In genomic region chr17:56896217-56896967, GRCh38 we compare ENCODE assay signal across 1 cellular context.
TF ChIP-seq lines count a peak whose summit lies in the region.

No MANE protein-coding gene starts in this region.

TF ChIP-seq in H1, 55 proteins besides CTCF, POLR2A, EP300 and RAD21:
- TF ChIP-seq EGR1 (IDR thresholded peaks at IDR 0.05; ENCODE audit: borderline replicate concordance, low read depth, low read length), result no peak
- peak; percentile 66 for TF ChIP-seq TEAD4 (IDR thresholded peaks at IDR 0.05; ENCODE audit: low read depth, low read length)
